1 cellular context compared by ENCODE assay signal in the genomic region with DNA sequence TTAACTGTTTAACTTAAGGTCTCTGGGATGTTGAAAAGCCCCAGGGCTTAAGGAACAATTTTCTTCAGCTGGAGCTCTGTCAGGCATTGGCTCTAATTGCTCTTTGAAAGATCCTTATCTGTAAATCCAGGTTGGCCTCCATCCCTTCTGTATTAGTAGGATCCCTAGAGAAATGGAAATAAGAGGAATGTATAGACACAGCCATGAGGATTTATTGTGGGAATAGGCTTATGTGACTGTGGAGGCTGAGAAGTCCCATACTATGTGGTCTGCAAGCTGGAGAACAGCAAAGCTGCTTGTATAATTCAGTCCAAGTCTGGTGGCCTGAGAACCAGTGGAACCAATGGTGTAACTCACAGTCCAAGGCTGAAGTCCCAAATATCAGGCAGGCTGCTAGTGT.
TF ChIP-seq lines count a peak whose summit lies in the region.

No MANE protein-coding gene starts in this region.

TF ChIP-seq in SK-N-SH treated with all-trans-retinoic acid at 6 μM for 48 hours, 23 proteins besides CTCF, POLR2A, EP300 and RAD21 (continued from another document):
- TF ChIP-seq, protein P1, sequence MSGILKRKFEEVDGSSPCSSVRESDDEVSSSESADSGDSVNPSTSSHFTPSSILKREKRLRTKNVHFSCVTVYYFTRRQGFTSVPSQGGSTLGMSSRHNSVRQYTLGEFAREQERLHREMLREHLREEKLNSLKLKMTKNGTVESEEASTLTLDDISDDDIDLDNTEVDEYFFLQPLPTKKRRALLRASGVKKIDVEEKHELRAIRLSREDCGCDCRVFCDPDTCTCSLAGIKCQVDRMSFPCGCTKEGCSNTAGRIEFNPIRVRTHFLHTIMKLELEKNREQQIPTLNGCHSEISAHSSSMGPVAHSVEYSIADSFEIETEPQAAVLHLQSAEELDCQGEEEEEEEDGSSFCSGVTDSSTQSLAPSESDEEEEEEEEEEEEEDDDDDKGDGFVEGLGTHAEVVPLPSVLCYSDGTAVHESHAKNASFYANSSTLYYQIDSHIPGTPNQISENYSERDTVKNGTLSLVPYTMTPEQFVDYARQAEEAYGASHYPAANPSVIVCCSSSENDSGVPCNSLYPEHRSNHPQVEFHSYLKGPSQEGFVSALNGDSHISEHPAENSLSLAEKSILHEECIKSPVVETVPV (CRISPR knock-in tag; IDR thresholded peaks at IDR 0.05): no peak
- TF ChIP-seq ZFP30 (CRISPR knock-in tag; IDR thresholded peaks at IDR 0.05) (no peak), OSR1 (CRISPR knock-in tag; IDR thresholded peaks at IDR 0.05) (no peak), ZFP3 (CRISPR knock-in tag; IDR thresholded peaks at IDR 0.05) (no peak)
